1 cellular context compared by ENCODE assay signal in genomic region chr11:72721689-72722049, GRCh38.
TF ChIP-seq lines count a peak whose summit lies in the region.

No MANE protein-coding gene starts in this region.

TF ChIP-seq in HEK293, 187 proteins besides CTCF, POLR2A, EP300 and RAD21 (continued from another document):
- TF ChIP-seq, protein P1, sequence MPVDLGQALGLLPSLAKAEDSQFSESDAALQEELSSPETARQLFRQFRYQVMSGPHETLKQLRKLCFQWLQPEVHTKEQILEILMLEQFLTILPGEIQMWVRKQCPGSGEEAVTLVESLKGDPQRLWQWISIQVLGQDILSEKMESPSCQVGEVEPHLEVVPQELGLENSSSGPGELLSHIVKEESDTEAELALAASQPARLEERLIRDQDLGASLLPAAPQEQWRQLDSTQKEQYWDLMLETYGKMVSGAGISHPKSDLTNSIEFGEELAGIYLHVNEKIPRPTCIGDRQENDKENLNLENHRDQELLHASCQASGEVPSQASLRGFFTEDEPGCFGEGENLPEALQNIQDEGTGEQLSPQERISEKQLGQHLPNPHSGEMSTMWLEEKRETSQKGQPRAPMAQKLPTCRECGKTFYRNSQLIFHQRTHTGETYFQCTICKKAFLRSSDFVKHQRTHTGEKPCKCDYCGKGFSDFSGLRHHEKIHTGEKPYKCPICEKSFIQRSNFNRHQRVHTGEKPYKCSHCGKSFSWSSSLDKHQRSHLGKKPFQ (tag by site-specific recombination; IDR thresholded peaks at IDR 0.05) = no peak
- TF ChIP-seq TCF7L2 (IDR thresholded peaks at IDR 0.05; ENCODE audit: borderline replicate concordance, low read depth, low read length) = no peak
- no peak for TF ChIP-seq ZNF302 (tag by site-specific recombination; IDR thresholded peaks at IDR 0.05; ENCODE audit: low read depth)
- no peak for TF ChIP-seq ZNF133 (tag by site-specific recombination; IDR thresholded peaks at IDR 0.05)
- no peak for TF ChIP-seq ZFP37 (tag by site-specific recombination; IDR thresholded peaks at IDR 0.05)
- no peak for TF ChIP-seq ZNF239 (tag by site-specific recombination; IDR thresholded peaks at IDR 0.05)
- 0 out of 2 replicates have a peak, but pooled peaks have one; percentile 8 for TF ChIP-seq EGR2 (tag by site-specific recombination; IDR thresholded peaks at IDR 0.05; ENCODE audit: low read depth)
- no peak for TF ChIP-seq ZNF433 (tag by site-specific recombination; IDR thresholded peaks at IDR 0.05; ENCODE audit: low read depth)
- no peak for TF ChIP-seq FEZF1 (tag by site-specific recombination; IDR thresholded peaks at IDR 0.05)
- TF ChIP-seq SETDB1 (IDR thresholded peaks at IDR 0.05; ENCODE audit: insufficient read length, low read length) = no peak
- TF ChIP-seq ZNF426 (tag by site-specific recombination; IDR thresholded peaks at IDR 0.05) = no peak
- TF ChIP-seq ZNF184 (tag by site-specific recombination; IDR thresholded peaks at IDR 0.05) = no peak
- no peak for TF ChIP-seq KLF8 (tag by site-specific recombination; IDR thresholded peaks at IDR 0.05)
- TF ChIP-seq ZNF2 (tag by site-specific recombination; IDR thresholded peaks at IDR 0.05) = no peak
- TF ChIP-seq ZBTB1 (tag by site-specific recombination; IDR thresholded peaks at IDR 0.05) = no peak
- TF ChIP-seq ZNF830 (tag by site-specific recombination; IDR thresholded peaks at IDR 0.05; ENCODE audit: low read depth) = no peak
- 0 out of 2 replicates have a peak, but pooled peaks have one; percentile 13 for TF ChIP-seq ZNF548 (tag by site-specific recombination; IDR thresholded peaks at IDR 0.05)
- TF ChIP-seq, protein P2, sequence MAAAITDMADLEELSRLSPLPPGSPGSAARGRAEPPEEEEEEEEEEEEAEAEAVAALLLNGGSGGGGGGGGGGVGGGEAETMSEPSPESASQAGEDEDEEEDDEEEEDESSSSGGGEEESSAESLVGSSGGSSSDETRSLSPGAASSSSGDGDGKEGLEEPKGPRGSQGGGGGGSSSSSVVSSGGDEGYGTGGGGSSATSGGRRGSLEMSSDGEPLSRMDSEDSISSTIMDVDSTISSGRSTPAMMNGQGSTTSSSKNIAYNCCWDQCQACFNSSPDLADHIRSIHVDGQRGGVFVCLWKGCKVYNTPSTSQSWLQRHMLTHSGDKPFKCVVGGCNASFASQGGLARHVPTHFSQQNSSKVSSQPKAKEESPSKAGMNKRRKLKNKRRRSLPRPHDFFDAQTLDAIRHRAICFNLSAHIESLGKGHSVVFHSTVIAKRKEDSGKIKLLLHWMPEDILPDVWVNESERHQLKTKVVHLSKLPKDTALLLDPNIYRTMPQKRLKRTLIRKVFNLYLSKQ (tag by site-specific recombination; IDR thresholded peaks at IDR 0.05; ENCODE audit: borderline replicate concordance) = no peak
- TF ChIP-seq, protein P3, sequence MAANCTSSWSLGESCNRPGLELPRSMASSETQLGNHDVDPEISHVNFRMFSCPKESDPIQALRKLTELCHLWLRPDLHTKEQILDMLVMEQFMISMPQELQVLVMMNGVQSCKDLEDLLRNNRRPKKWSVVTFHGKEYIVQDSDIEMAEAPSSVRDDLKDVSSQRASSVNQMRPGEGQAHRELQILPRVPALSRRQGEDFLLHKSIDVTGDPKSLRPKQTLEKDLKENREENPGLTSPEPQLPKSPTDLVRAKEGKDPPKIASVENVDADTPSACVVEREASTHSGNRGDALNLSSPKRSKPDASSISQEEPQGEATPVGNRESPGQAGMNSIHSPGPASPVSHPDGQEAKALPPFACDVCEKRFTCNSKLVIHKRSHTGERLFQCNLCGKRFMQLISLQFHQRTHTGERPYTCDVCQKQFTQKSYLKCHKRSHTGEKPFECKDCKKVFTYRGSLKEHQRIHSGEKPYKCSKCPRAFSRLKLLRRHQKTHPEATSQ (tag by site-specific recombination; IDR thresholded peaks at IDR 0.05) = no peak
TF ChIP-seq in HEK293: peak in this region for 6.
